Comparison of ENCODE assay signal across 8 cellular contexts in the genomic region with DNA sequence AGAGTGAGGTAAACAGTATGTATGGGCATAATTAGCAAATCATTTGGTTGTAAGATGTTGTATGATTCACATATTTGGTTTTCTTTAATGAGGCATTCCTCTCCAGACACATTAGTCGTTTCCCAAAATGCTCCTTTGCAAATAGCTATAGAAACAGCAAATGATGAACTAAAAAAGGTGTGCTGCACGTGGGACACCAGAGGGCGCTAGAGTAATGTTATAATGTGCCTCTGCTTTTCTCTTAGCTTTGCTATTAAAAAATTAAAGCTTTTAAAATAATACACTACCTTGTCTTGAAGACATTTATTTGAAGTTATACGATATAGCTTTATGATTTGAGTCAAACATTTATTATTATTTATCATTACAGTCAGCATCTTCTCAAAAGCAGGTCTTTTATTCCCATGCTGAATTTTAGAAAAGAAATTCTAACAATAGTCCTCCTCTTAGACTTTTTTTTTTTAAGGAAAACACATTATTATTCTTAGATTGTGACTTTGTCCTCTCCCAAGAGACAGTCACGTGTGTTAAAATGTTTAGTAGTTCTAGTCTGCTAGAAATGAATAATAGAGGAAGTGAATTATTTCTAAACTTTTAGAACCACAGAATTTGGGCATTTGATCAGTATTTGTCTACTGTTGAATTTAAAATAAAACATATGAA.
DNase-seq lines count a peak whose midpoint lies in the region; ATAC-seq, FAIRE-seq and TF ChIP-seq lines count a peak whose summit lies in the region.

No MANE protein-coding gene starts in this region.

- H3K4me1 ChIP-seq in DOHH2 (ENCODE audit: control insufficient read depth, low read length) = peaks cover 40% of the 10 kb centered on the region
- H3K4me1 ChIP-seq in NT2/D1 (ENCODE audit: insufficient read depth, insufficient read length) = no peaks in the 10 kb centered on the region
- peaks cover 0 to 2% of the 10 kb centered on the region in 2 experiments for H3K4me1 ChIP-seq in trophoblast cell (ENCODE audit: control insufficient read depth in 1 of 2, insufficient read depth in 2 of 2, low read length in 2 of 2)

- no peak overlapping the region for H3K23ac ChIP-seq in trophoblast cell (ENCODE audit: low read length)

- H4K91ac ChIP-seq in trophoblast cell (ENCODE audit: low read depth, low read length) = no peak overlapping the region

- H3K4me2 ChIP-seq in DOHH2 (ENCODE audit: low read length) (peak overlapping the region; percentile 61), trophoblast cell (ENCODE audit: low read length) (no peak overlapping the region)

- no peak overlapping the region for H3K9ac ChIP-seq in NT2/D1 (ENCODE audit: insufficient read length, low read depth)
- no peak overlapping the region for H3K9ac ChIP-seq in trophoblast cell (ENCODE audit: low read length)

- H4K12ac ChIP-seq in trophoblast cell (ENCODE audit: low read depth, low read length) = no peak overlapping the region

- H3F3A ChIP-seq in DOHH2 (ENCODE audit: control insufficient read depth, insufficient read depth) = 0 out of 2 replicates have a peak, but pooled peaks cover 6% of the 10 kb centered on the region

- H2AFZ ChIP-seq in trophoblast cell (ENCODE audit: insufficient read depth, low read length, poor library complexity) = no peak overlapping the region

- no peak overlapping the region for H2BK120ac ChIP-seq in trophoblast cell (ENCODE audit: insufficient read depth, low read length, poor library complexity)

- H3K36me3 ChIP-seq in DOHH2 (ENCODE audit: control insufficient read depth, low read length) = no peaks in the 10 kb centered on the region
- no peaks in the 10 kb centered on the region for H3K36me3 ChIP-seq in NT2/D1 (ENCODE audit: insufficient read depth, insufficient read length, low read length)
- H3K36me3 ChIP-seq in trophoblast cell (ENCODE audit: control insufficient read depth in 1 of 2, insufficient read depth in 2 of 2, low read length in 2 of 2) = no peaks in the 10 kb centered on the region

- no peak overlapping the region for H3K18ac ChIP-seq in trophoblast cell (ENCODE audit: low read length)

- H3K27ac ChIP-seq in DOHH2 (ENCODE audit: low read depth, low read length) (peak overlapping the region; percentile 57), trophoblast cell (ENCODE audit: low read depth, low read length) (no peak overlapping the region)

- FAIRE-seq in frontal cortex (lab: Jason Lieb, UNC) = peak; percentile 94

- peak; percentile 85 for TF ChIP-seq CTCF in DOHH2 (IDR thresholded peaks at IDR 0.05; ENCODE audit: low read depth, low read length, poor library complexity, severe bottlenecking)

- DNase-seq in NT2/D1 (ENCODE audit: low read depth, low spot score) (peak; percentile 32), activated T-helper 1 cell treated with Interleukin-2 at 50 U/mL for 16 hours (ENCODE audit: low read depth) (peak; percentile 2), frontal cortex (ENCODE audit: low spot score in 2 of 2) (peak in 1 of 2 donors; percentile 10), trophoblast cell (peak; percentile 44 to 89)

- no peak overlapping the region for H2AK5ac ChIP-seq in trophoblast cell (ENCODE audit: low read length)

- H3K79me1 ChIP-seq in trophoblast cell (ENCODE audit: low read length) = no peaks in the 10 kb centered on the region

- no peak overlapping the region for H4K8ac ChIP-seq in trophoblast cell (ENCODE audit: low read depth, low read length)

- H3K9me2 ChIP-seq in DOHH2 (replicated peaks; ENCODE audit: control insufficient read depth, low read length) = no peaks in the 10 kb centered on the region

- H4K20me1 ChIP-seq in DOHH2 (ENCODE audit: control insufficient read depth, insufficient read depth, low read depth, low read length) = no peaks in the 10 kb centered on the region

- H3K4me3 ChIP-seq in DOHH2 (ENCODE audit: low read length) (peak overlapping the region; percentile 19), NT2/D1 (ENCODE audit: insufficient read length, low read depth) (no peak overlapping the region), trophoblast cell (ENCODE audit: low read depth, low read length) (no peak overlapping the region)

- H3K27me3 ChIP-seq in DOHH2 (ENCODE audit: control insufficient read depth, low read length) (no peaks in the 10 kb centered on the region), NT2/D1 (ENCODE audit: insufficient read depth, insufficient read length) (no peaks in the 10 kb centered on the region), trophoblast cell (ENCODE audit: insufficient read depth, low read length) (no peaks in the 10 kb centered on the region)

- H2BK5ac ChIP-seq in trophoblast cell (ENCODE audit: low read depth, low read length, poor library complexity) = no peak overlapping the region

- H3K79me2 ChIP-seq in DOHH2 (ENCODE audit: control insufficient read depth, low read length) (no peaks in the 10 kb centered on the region), trophoblast cell (ENCODE audit: control insufficient read depth, insufficient read depth, low read length, poor library complexity) (no peaks in the 10 kb centered on the region)

- H3K14ac ChIP-seq in trophoblast cell (ENCODE audit: low read length) = no peak overlapping the region

- H3K9me3 ChIP-seq in DOHH2 (ENCODE audit: control insufficient read depth, insufficient read depth, low read length) (no peaks in the 10 kb centered on the region), NT2/D1 (ENCODE audit: insufficient read depth, low read length) (no peaks in the 10 kb centered on the region), trophoblast cell (ENCODE audit: insufficient read depth, low read depth, low read length) (no peaks in the 10 kb centered on the region)

- H2BK12ac ChIP-seq in trophoblast cell (ENCODE audit: low read length) = no peak overlapping the region

- ATAC-seq in HG03565 (IDR thresholded peaks at IDR 0.05; ENCODE audit: unreplicated experiment) (peak; percentile 47), HG03442 (IDR thresholded peaks at IDR 0.05; ENCODE audit: unreplicated experiment) (no peak), HG03520 (IDR thresholded peaks at IDR 0.05; ENCODE audit: unreplicated experiment) (no peak)

- no peak overlapping the region for H3K4ac ChIP-seq in trophoblast cell (ENCODE audit: low read depth, low read length)

- WGBS in trophoblast cell (ENCODE audit: extremely low coverage, insufficient coverage, insufficient read length) = no CpG with 5 or more reads among the region's 5 CpGs
